8 cellular contexts compared by ENCODE assay signal in the genomic region with DNA sequence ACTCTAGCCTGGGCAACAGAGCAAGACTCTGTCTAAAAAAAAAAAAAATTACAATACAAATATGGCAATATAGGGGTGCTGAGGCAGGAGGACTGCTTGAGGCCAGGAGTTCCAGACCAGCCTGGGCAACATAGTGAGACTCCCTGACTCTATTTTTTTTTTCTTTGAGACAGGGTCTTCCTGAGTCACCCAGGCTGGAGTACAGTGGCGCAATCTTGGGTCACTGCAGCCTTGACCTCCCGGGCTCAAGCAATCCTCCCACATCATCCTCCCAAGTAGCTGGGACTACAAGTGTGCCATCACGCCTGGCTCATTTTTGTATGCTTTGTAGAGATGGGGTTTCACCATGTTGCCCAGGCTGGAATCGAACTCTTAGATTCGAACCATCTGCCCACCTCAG.
"Had no signal": no experiment of that assay in that cellular context is flagged by ENCODE, and none has a peak within 500 bp of the region (broad histone marks: within the 10 kb centered on the region; RNA-seq: fewer than 3 reads in every experiment).

No MANE protein-coding gene starts in this region.

- DNase-seq: IMR-90, KBM-7, KG1 had no signal

- ATAC-seq: HepG2 had no signal

- H3K9ac ChIP-seq: KMS-11 had no signal

- FAIRE-seq: HepG2, HTR-8/SVneo had no signal

- H3K9me3 Mint-ChIP-seq: IgD-negative memory B cell had no signal

- H3K27ac Mint-ChIP-seq: IgD-negative memory B cell had no signal

- H3K27ac ChIP-seq: HL-60, KMS-11 had no signal

- H3K4me2 ChIP-seq: KMS-11 had no signal
